ENCODE assay signal across 25 cellular contexts in genomic region chr19:18718015-18718526, GRCh38. TPM values are rescaled to one million over a fixed set of nuclear protein-coding genes. Genes with fewer than 3 reads are reported as not detected.
DNase-seq lines count a peak whose midpoint lies in the region; ATAC-seq lines count a peak whose summit lies in the region.
"Had no signal": no experiment of that assay in that cellular context is flagged by ENCODE, and none has a peak within 500 bp of the region (broad histone marks: within the 10 kb centered on the region; RNA-seq: fewer than 3 reads in every experiment).

No MANE protein-coding gene starts in this region.

- H3K9ac ChIP-seq in BLaER1 treated with 17β-estradiol and CSF1 and Interleukin-3, amounts not matched to agents 10 nM and 100 nM, result peak overlapping the region in 3 of 11 experiments; percentile 24 to 43 (median 33); a peak in 3 of 22 replicates

- H3K4me1 Mint-ChIP-seq in activated T-helper 17 cell treated with anti-CD3 and anti-CD28 coated beads, Interleukin-2, amount 50 U/mL, for 72 hours, result peaks cover 15% of the 10 kb centered on the region
- peaks cover 2 to 42% (median 31%) of the 10 kb centered on the region in 7 donors for H3K4me1 Mint-ChIP-seq in naive thymus-derived CD4-positive, alpha-beta T cell
- H3K4me1 Mint-ChIP-seq: activated CD4-positive, alpha-beta memory T cell treated with anti-CD3 and anti-CD28 coated beads, Interleukin-2, amount 10 ng/mL, durations not matched to agents 7 days and 5 days had no signal

- H4K20me1 ChIP-seq in BLaER1 treated with 17β-estradiol and CSF1 and Interleukin-3, amounts not matched to agents 10 nM and 100 nM, result peaks cover 83 to 100% (median 99%) of the 10 kb centered on the region in 11 experiments

- in situ Hi-C loops in KBM-7 (cut with MboI; ENCODE audit: low pct_unique_long_range_greater_than_20kb, low sequenced_read_pairs), result no loop called here

- H3K27me3 Mint-ChIP-seq in activated T-helper 17 cell treated with anti-CD3 and anti-CD28 coated beads, Interleukin-2, amount 50 U/mL, for 72 hours, result no peaks in the 10 kb centered on the region
- H3K27me3 Mint-ChIP-seq in naive thymus-derived CD4-positive, alpha-beta T cell, result no peaks in the 10 kb centered on the region
- H3K27me3 Mint-ChIP-seq: activated CD4-positive, alpha-beta memory T cell treated with anti-CD3 and anti-CD28 coated beads, Interleukin-2, amount 10 ng/mL, durations not matched to agents 7 days and 5 days; activated naive CD8-positive, alpha-beta T cell treated with anti-CD3 and anti-CD28 coated beads, Interleukin-2, amount 10 ng/mL, durations not matched to agents 7 days and 5 days had no signal

- H3K4me3 Mint-ChIP-seq in activated T-helper 17 cell treated with anti-CD3 and anti-CD28 coated beads, Interleukin-2, amount 50 U/mL, for 72 hours, result no peak overlapping the region
- H3K4me3 Mint-ChIP-seq in naive thymus-derived CD4-positive, alpha-beta T cell, result no peak overlapping the region
- H3K4me3 Mint-ChIP-seq: activated CD4-positive, alpha-beta memory T cell treated with anti-CD3 and anti-CD28 coated beads, Interleukin-2, amount 10 ng/mL, durations not matched to agents 7 days and 5 days; activated naive CD8-positive, alpha-beta T cell treated with anti-CD3 and anti-CD28 coated beads, Interleukin-2, amount 10 ng/mL, durations not matched to agents 7 days and 5 days had no signal

- no peaks in the 10 kb centered on the region for H3K9me3 ChIP-seq in BLaER1 treated with 17β-estradiol and CSF1 and Interleukin-3, amounts not matched to agents 10 nM and 100 nM (replicated peaks in 1 of 11)
- no peaks in the 10 kb centered on the region for H3K9me3 ChIP-seq in naive thymus-derived CD4-positive, alpha-beta T cell (ENCODE audit: control insufficient read depth in 2 of 3, low read length in 3 of 3)
- H3K9me3 ChIP-seq: ascending aorta, esophagus squamous epithelium, ovary, right atrium auricular region, upper lobe of left lung had no signal

- intact Hi-C loops in naive thymus-derived CD4-positive, alpha-beta T cell (cut with micrococcal nuclease), result no loop called here

- ATAC-seq in activated T-helper 17 cell treated with anti-CD3 and anti-CD28 coated beads, Interleukin-2, amount 50 U/mL, for 72 hours (replicated peaks), result no peak
- ATAC-seq in naive thymus-derived CD4-positive, alpha-beta T cell, result no peak
- no peak for ATAC-seq in GM19463 (IDR thresholded peaks at IDR 0.05; ENCODE audit: unreplicated experiment)
- ATAC-seq: left lobe of liver had no signal

- no peak overlapping the region for H3K27ac ChIP-seq in BLaER1 treated with 17β-estradiol and CSF1 and Interleukin-3, amounts not matched to agents 10 nM and 100 nM
- no peak overlapping the region for H3K27ac ChIP-seq in naive thymus-derived CD4-positive, alpha-beta T cell (ENCODE audit: low read depth, low read length)
- H3K27ac ChIP-seq: ascending aorta, C4-2B, esophagus squamous epithelium, ovary, right atrium auricular region, upper lobe of left lung had no signal

- CTCF ChIA-PET in naive thymus-derived CD4-positive, alpha-beta T cell (lab: Charles Lee), result no interaction called here

- peaks cover 0 to 46% (median 14%) of the 10 kb centered on the region in 11 experiments; a peak in 11 of 22 replicates for H3K36me3 ChIP-seq in BLaER1 treated with 17β-estradiol and CSF1 and Interleukin-3, amounts not matched to agents 10 nM and 100 nM
- H3K36me3 ChIP-seq in naive thymus-derived CD4-positive, alpha-beta T cell (ENCODE audit: control insufficient read depth in 2 of 3, insufficient read depth in 3 of 3, low read length in 3 of 3), result peaks cover 0 to 20% (median 0%) of the 10 kb centered on the region in 3 experiments
- H3K36me3 ChIP-seq: esophagus squamous epithelium, ovary, right atrium auricular region had no signal

- H3K4me1 ChIP-seq in BLaER1 treated with 17β-estradiol and CSF1 and Interleukin-3, amounts not matched to agents 10 nM and 100 nM, result peaks cover 42 to 77% (median 70%) of the 10 kb centered on the region in 10 experiments
- peaks cover 4 to 6% of the 10 kb centered on the region in 2 donors for H3K4me1 ChIP-seq in naive thymus-derived CD4-positive, alpha-beta T cell (ENCODE audit: control insufficient read depth in 2 of 2, insufficient read depth in 2 of 2, low read length in 2 of 2)
- H3K4me1 ChIP-seq: ascending aorta, esophagus squamous epithelium had no signal

- POLR2A ChIA-PET in naive thymus-derived CD4-positive, alpha-beta T cell (lab: Charles Lee), result interaction anchor here (0.9 kb wide), 1 partner anchor 15 kb away, joined by 3 read pairs; no protein-coding TSS in a partner anchor

- peak overlapping the region; percentile 37 for H3K27ac Mint-ChIP-seq in activated T-helper 17 cell treated with anti-CD3 and anti-CD28 coated beads, Interleukin-2, amount 50 U/mL, for 72 hours
- H3K27ac Mint-ChIP-seq in naive thymus-derived CD4-positive, alpha-beta T cell, result peak overlapping the region in 6 of 9 donors; percentile 17 to 75 (median 37)
- H3K27ac Mint-ChIP-seq: activated CD4-positive, alpha-beta memory T cell treated with anti-CD3 and anti-CD28 coated beads, Interleukin-2, amount 10 ng/mL, durations not matched to agents 7 days and 5 days; activated naive CD8-positive, alpha-beta T cell treated with anti-CD3 and anti-CD28 coated beads, Interleukin-2, amount 10 ng/mL, durations not matched to agents 7 days and 5 days had no signal

- DNase-seq in KBM-7, result peak; percentile 34
- no peak for DNase-seq in naive thymus-derived CD4-positive, alpha-beta T cell
- DNase-seq in NCI-H2029 treated with DMSO at 0.1 percent for 48 hours (lab: John Stamatoyannopoulos, UW), result no peak
- no peak for DNase-seq in NCI-H526 (lab: John Stamatoyannopoulos, UW)
- DNase-seq: activated CD4-positive, alpha-beta memory T cell treated with anti-CD3 and anti-CD28 coated beads, Interleukin-2, amount 10 ng/mL, durations not matched to agents 7 days and 5 days; activated CD4-positive, CD25-positive, alpha-beta regulatory T cell treated with anti-CD3 and anti-CD28 coated beads, Interleukin-2, amount 50 U/mL, for 72 hours; activated effector memory CD4-positive, alpha-beta T cell treated with Interleukin-2 at 50 U/mL for 16 hours; activated naive CD8-positive, alpha-beta T cell treated with anti-CD3 and anti-CD28 coated beads, Interleukin-2, amount 10 ng/mL, durations not matched to agents 7 days and 5 days; cortex of kidney; esophagus squamous epithelium; KG1; MM.1S; NCI-H1436; NCI-H345; NCI-H774; ovary; T1000 had no signal

- H3K36me3 Mint-ChIP-seq in activated T-helper 17 cell treated with anti-CD3 and anti-CD28 coated beads, Interleukin-2, amount 50 U/mL, for 72 hours (ENCODE audit: low read depth), result no peaks in the 10 kb centered on the region
- H3K36me3 Mint-ChIP-seq in naive thymus-derived CD4-positive, alpha-beta T cell, result peaks cover 0 to 28% (median 0%) of the 10 kb centered on the region in 5 donors
- H3K36me3 Mint-ChIP-seq: activated naive CD8-positive, alpha-beta T cell treated with anti-CD3 and anti-CD28 coated beads, Interleukin-2, amount 10 ng/mL, durations not matched to agents 7 days and 5 days had no signal

- H3K4me2 ChIP-seq in BLaER1 treated with 17β-estradiol and CSF1 and Interleukin-3, amounts not matched to agents 10 nM and 100 nM, result peak overlapping the region; percentile 51 to 74 (median 70)

- H3K27me3 ChIP-seq in BLaER1 treated with 17β-estradiol and CSF1 and Interleukin-3, amounts not matched to agents 10 nM and 100 nM, result no peaks in the 10 kb centered on the region
- H3K27me3 ChIP-seq in naive thymus-derived CD4-positive, alpha-beta T cell (ENCODE audit: control insufficient read depth in 2 of 2, insufficient read depth in 2 of 2, low read length in 2 of 2), result no peaks in the 10 kb centered on the region
- H3K27me3 ChIP-seq: ascending aorta, esophagus squamous epithelium, ovary, right atrium auricular region, upper lobe of left lung had no signal

- no peaks in the 10 kb centered on the region for H3K9me3 Mint-ChIP-seq in activated T-helper 17 cell treated with anti-CD3 and anti-CD28 coated beads, Interleukin-2, amount 50 U/mL, for 72 hours
- H3K9me3 Mint-ChIP-seq in naive thymus-derived CD4-positive, alpha-beta T cell, result no peaks in the 10 kb centered on the region
- H3K9me3 Mint-ChIP-seq: activated CD4-positive, alpha-beta memory T cell treated with anti-CD3 and anti-CD28 coated beads, Interleukin-2, amount 10 ng/mL, durations not matched to agents 7 days and 5 days; activated naive CD8-positive, alpha-beta T cell treated with anti-CD3 and anti-CD28 coated beads, Interleukin-2, amount 10 ng/mL, durations not matched to agents 7 days and 5 days had no signal

- no peak overlapping the region for H3K4me3 ChIP-seq in BLaER1 treated with 17β-estradiol and CSF1 and Interleukin-3, amounts not matched to agents 10 nM and 100 nM
- no peak overlapping the region for H3K4me3 ChIP-seq in naive thymus-derived CD4-positive, alpha-beta T cell (ENCODE audit: low read length)
- H3K4me3 ChIP-seq: ascending aorta, esophagus squamous epithelium, ovary, right atrium auricular region, upper lobe of left lung had no signal

RNA-seq across cellular contexts. Expression of gene CRTC1, which starts 34.6 kb away (rescaled TPM):
- total RNA-seq in activated T-helper 17 cell treated with anti-CD3 and anti-CD28 coated beads, Interleukin-2, amount 50 U/mL, for 72 hours, result 10 to 100 TPM in 1 of 2 donors, 1 to 10 TPM in 1; 7.8 to 13.6 TPM
- total RNA-seq in naive thymus-derived CD4-positive, alpha-beta T cell, result 10 to 100 TPM in 4 of 5 experiments, 1 to 10 TPM in 1; 8.4 to 23.4 (median 22.3) TPM
- polyA plus RNA-seq in naive thymus-derived CD4-positive, alpha-beta T cell, result 1 to 10 TPM in 1 of 2 donors, under 1 TPM in 1; 0.97 to 1.7 TPM
